In genomic region chr6:158327216-158327615, GRCh38 we compare ENCODE assay signal across 28 cellular contexts.
"Had no signal": no experiment of that assay in that cellular context is flagged by ENCODE, and none has a peak within 500 bp of the region (broad histone marks: within the 10 kb centered on the region; RNA-seq: fewer than 3 reads in every experiment).

No MANE protein-coding gene starts in this region.

- H3K27ac Mint-ChIP-seq: activated CD4-positive, alpha-beta T cell treated with anti-CD3 and anti-CD28 coated beads for 36 hours; mesothelial cell of epicardium; neural progenitor cell; stimulated activated naive B cell treated with anti-CD40 and anti-IgM and Interleukin-4, amounts not matched to agents 10 μg/mL and 1 μg/mL and 100 μg/mL, for 72 hours; T-helper 2 cell treated with Interferon-gamma antibody and Interleukin-4, amounts not matched to agents 5 μg/mL and 100 μg/mL, for 36 hours had no signal

- H3K4me3 ChIP-seq: coronary artery, esophagus muscularis mucosa, neural progenitor cell, right atrium auricular region, smooth muscle cell, stomach, thyroid gland, upper lobe of right lung had no signal

- H3K4me3 Mint-ChIP-seq: activated CD4-positive, alpha-beta T cell treated with anti-CD3 and anti-CD28 coated beads for 36 hours; effector memory CD8-positive, alpha-beta T cell; mesothelial cell of epicardium; neural progenitor cell; stimulated activated naive B cell treated with anti-CD40 and anti-IgM and Interleukin-4, amounts not matched to agents 10 μg/mL and 1 μg/mL and 100 μg/mL, for 72 hours; T-helper 2 cell treated with Interferon-gamma antibody and Interleukin-4, amounts not matched to agents 5 μg/mL and 100 μg/mL, for 36 hours had no signal

- H3K9me3 ChIP-seq: esophagus muscularis mucosa, right atrium auricular region, stomach, thyroid gland, upper lobe of right lung had no signal

- H3K9ac ChIP-seq: neural progenitor cell had no signal

- H3K4me2 ChIP-seq: neural progenitor cell, smooth muscle cell had no signal

- H2AFZ ChIP-seq: neural progenitor cell had no signal

- ATAC-seq: activated CD4-positive, alpha-beta T cell treated with anti-CD3 and anti-CD28 coated beads for 36 hours; effector memory CD8-positive, alpha-beta T cell; left cardiac atrium; left ventricle myocardium superior; naive thymus-derived CD8-positive, alpha-beta T cell; stimulated activated naive B cell treated with anti-CD40 and anti-IgM and Interleukin-4, amounts not matched to agents 10 μg/mL and 1 μg/mL and 100 μg/mL, for 72 hours had no signal

- DNase-seq: activated CD4-positive, alpha-beta T cell treated with anti-CD3 and anti-CD28 coated beads for 36 hours; activated CD4-positive, alpha-beta T cell treated with anti-CD3 and anti-CD28 coated beads, Interleukin-2, amount 50 U/mL, for 4 hours; activated CD4-positive, CD25-positive, alpha-beta regulatory T cell; activated effector memory CD4-positive, alpha-beta T cell treated with Interleukin-2 at 50 U/mL for 16 hours; activated naive CD4-positive, alpha-beta T cell treated with Interleukin-2 at 50 U/mL for 16 hours; amniotic stem cell; brain microvascular endothelial cell; effector memory CD8-positive, alpha-beta T cell; foreskin melanocyte; left cardiac atrium; left ventricle myocardium superior; naive thymus-derived CD8-positive, alpha-beta T cell; occipital lobe; stimulated activated CD4-positive, alpha-beta T cell treated with anti-CD3 and anti-CD28 coated beads, Interleukin-1b, Interleukin-23, amount 100 ng/mL, for 48 hours; stimulated activated CD4-positive, alpha-beta T cell treated with anti-CD3 and anti-CD28 coated beads, Interleukin-4, amount 100 ng/mL, for 4 hours; stimulated activated CD8-positive, alpha-beta memory T cell treated with anti-CD3 and anti-CD28 coated beads, Interleukin-4, amount 100 ng/mL, for 48 hours; stimulated activated naive B cell treated with anti-CD40 and anti-IgM and Interleukin-4, amounts not matched to agents 10 μg/mL and 1 μg/mL and 100 μg/mL, for 72 hours; stomach; T-helper 1 cell; thyroid gland; upper lobe of right lung had no signal

- H3K27me3 Mint-ChIP-seq: activated CD4-positive, alpha-beta T cell treated with anti-CD3 and anti-CD28 coated beads for 36 hours; effector memory CD8-positive, alpha-beta T cell; naive thymus-derived CD8-positive, alpha-beta T cell; stimulated activated naive B cell treated with anti-CD40 and anti-IgM and Interleukin-4, amounts not matched to agents 10 μg/mL and 1 μg/mL and 100 μg/mL, for 72 hours had no signal

- H3K36me3 ChIP-seq: brain microvascular endothelial cell, esophagus muscularis mucosa, neural progenitor cell, right atrium auricular region, stomach, thyroid gland, upper lobe of right lung had no signal

- H3K4me1 ChIP-seq: upper lobe of right lung had no signal

- H3K9me3 Mint-ChIP-seq: effector memory CD8-positive, alpha-beta T cell; stimulated activated naive B cell treated with anti-CD40 and anti-IgM and Interleukin-4, amounts not matched to agents 10 μg/mL and 1 μg/mL and 100 μg/mL, for 72 hours had no signal

- H3K27me3 ChIP-seq: brain microvascular endothelial cell, esophagus muscularis mucosa, neural progenitor cell, right atrium auricular region, stomach, thyroid gland, upper lobe of right lung had no signal

- H3K27ac ChIP-seq: brain microvascular endothelial cell, coronary artery, esophagus muscularis mucosa, neural progenitor cell, right atrium auricular region, stomach, upper lobe of right lung had no signal
